In genomic region chr10:76067447-76067846, GRCh38 we compare ENCODE assay signal across 35 cellular contexts.
"Had no signal": no experiment of that assay in that cellular context is flagged by ENCODE, and none has a peak within 500 bp of the region (broad histone marks: within the 10 kb centered on the region; RNA-seq: fewer than 3 reads in every experiment).

No MANE protein-coding gene starts in this region.

- H3K36me3 ChIP-seq: MG63 had no signal

- H3K4me3 ChIP-seq: MG63 had no signal

- H3K27ac ChIP-seq: KMS-11 had no signal

- H3K9ac ChIP-seq: KMS-11 had no signal

- H3K27me3 ChIP-seq: MG63 had no signal

- DNase-seq: Karpas-422, Kasumi-1, MG63, MM.1S, MV-4-11, NCI-H1048, NCI-H1092, NCI-H1092 treated with DMSO at 0.1 percent for 48 hours, NCI-H1105, NCI-H1105 treated with DMSO at 0.1 percent for 48 hours, NCI-H1417, NCI-H1417 treated with DMSO at 0.1 percent for 48 hours, NCI-H1436, NCI-H1436 treated with DMSO at 0.1 percent for 48 hours, NCI-H146, NCI-H1694, NCI-H1694 treated with DMSO at 0.1 percent for 48 hours, NCI-H187, NCI-H187 treated with DMSO at 0.1 percent for 48 hours, NCI-H1930, NCI-H2029, NCI-H2029 treated with DMSO at 0.1 percent for 48 hours, NCI-H2081, NCI-H2081 treated with DMSO at 0.1 percent for 48 hours, NCI-H2107, NCI-H2171, NCI-H2171 treated with DMSO at 0.1 percent for 48 hours, NCI-H2227 treated with DMSO at 0.1 percent for 48 hours, NCI-H226, NCI-H345, NCI-H446, NCI-H446 treated with DMSO at 0.1 percent for 48 hours, NCI-H510A, NCI-H510A treated with DMSO at 0.1 percent for 48 hours had no signal

- H3K9me3 ChIP-seq: MG63 had no signal

- H3K4me2 ChIP-seq: KMS-11 had no signal
